13 cellular contexts compared by ENCODE assay signal in the genomic region with DNA sequence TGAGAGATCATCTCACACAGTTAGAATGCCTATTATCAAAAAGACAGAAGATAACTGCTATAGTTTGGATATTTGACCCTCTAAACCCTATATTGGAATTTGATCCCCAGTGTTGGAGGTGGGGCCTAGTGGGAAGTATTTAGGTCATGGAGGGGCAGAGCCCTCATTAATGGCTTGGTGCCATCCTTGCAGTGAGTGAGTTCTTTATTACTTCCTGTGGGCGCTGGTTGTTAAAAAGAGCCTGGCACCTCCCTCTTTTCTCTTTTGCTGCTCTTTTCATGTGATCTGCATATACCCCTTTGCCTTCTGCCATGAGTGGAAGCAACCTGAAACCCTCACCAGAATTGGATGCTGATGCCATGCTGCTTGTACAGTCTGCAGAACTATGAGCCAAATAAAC.
"Had no signal": no experiment of that assay in that cellular context is flagged by ENCODE, and none has a peak within 500 bp of the region (broad histone marks: within the 10 kb centered on the region; RNA-seq: fewer than 3 reads in every experiment).

No MANE protein-coding gene starts in this region.

- H3K9me3 ChIP-seq: ascending aorta, breast epithelium, gastroesophageal sphincter, heart right ventricle, sigmoid colon had no signal

- H3K79me2 ChIP-seq: parathyroid adenoma had no signal

- H3K9ac ChIP-seq: parathyroid adenoma had no signal

- DNase-seq: activated naive CD4-positive, alpha-beta T cell treated with anti-CD3 and anti-CD28 coated beads for 36 hours; activated naive CD8-positive, alpha-beta T cell treated with anti-CD3 and anti-CD28 coated beads, Interleukin-2, amount 50 U/mL, for 24 hours; endodermal cell; heart right ventricle; midbrain; sigmoid colon; stimulated activated CD4-positive, alpha-beta T cell treated with anti-CD3 and anti-CD28 coated beads, Interleukin-2, amount 100 ng/mL, for 24 hours had no signal

- H3K36me3 ChIP-seq: breast epithelium had no signal

- H3K27me3 ChIP-seq: ascending aorta, breast epithelium, gastroesophageal sphincter, heart right ventricle, sigmoid colon had no signal

- H2AFZ ChIP-seq: parathyroid adenoma had no signal

- H3K4me1 ChIP-seq: ascending aorta, breast epithelium, gastroesophageal sphincter, heart right ventricle, parathyroid adenoma, sigmoid colon had no signal

- H3K4me3 Mint-ChIP-seq: activated naive CD4-positive, alpha-beta T cell treated with anti-CD3 and anti-CD28 coated beads for 36 hours; activated naive CD8-positive, alpha-beta T cell treated with anti-CD3 and anti-CD28 coated beads, Interleukin-2, amount 50 U/mL, for 24 hours; activated T-helper 17 cell treated with anti-CD3 and anti-CD28 coated beads, Interleukin-2, amount 50 U/mL, for 72 hours; endodermal cell had no signal

- ATAC-seq: activated CD4-positive, CD25-positive, alpha-beta regulatory T cell treated with anti-CD3 and anti-CD28 coated beads, Interleukin-2, amount 50 U/mL, for 24 hours; activated naive CD8-positive, alpha-beta T cell treated with anti-CD3 and anti-CD28 coated beads, Interleukin-2, amount 50 U/mL, for 24 hours; activated T-helper 17 cell treated with anti-CD3 and anti-CD28 coated beads, Interleukin-2, amount 50 U/mL, for 72 hours; gastroesophageal sphincter; heart right ventricle had no signal

- H3K27ac ChIP-seq: ascending aorta, breast epithelium, gastroesophageal sphincter, heart right ventricle, parathyroid adenoma, sigmoid colon had no signal

- H3K27me3 Mint-ChIP-seq: activated naive CD8-positive, alpha-beta T cell treated with anti-CD3 and anti-CD28 coated beads, Interleukin-2, amount 50 U/mL, for 24 hours; activated T-helper 17 cell treated with anti-CD3 and anti-CD28 coated beads, Interleukin-2, amount 50 U/mL, for 72 hours had no signal

- H3K9me3 Mint-ChIP-seq: activated naive CD4-positive, alpha-beta T cell treated with anti-CD3 and anti-CD28 coated beads for 36 hours; activated naive CD8-positive, alpha-beta T cell treated with anti-CD3 and anti-CD28 coated beads, Interleukin-2, amount 50 U/mL, for 24 hours; activated T-helper 17 cell treated with anti-CD3 and anti-CD28 coated beads, Interleukin-2, amount 50 U/mL, for 72 hours; endodermal cell had no signal

- H3K27ac Mint-ChIP-seq: activated naive CD4-positive, alpha-beta T cell treated with anti-CD3 and anti-CD28 coated beads for 36 hours; activated naive CD8-positive, alpha-beta T cell treated with anti-CD3 and anti-CD28 coated beads, Interleukin-2, amount 50 U/mL, for 24 hours; activated T-helper 17 cell treated with anti-CD3 and anti-CD28 coated beads, Interleukin-2, amount 50 U/mL, for 72 hours; endodermal cell had no signal

- H3K4me1 Mint-ChIP-seq: activated naive CD8-positive, alpha-beta T cell treated with anti-CD3 and anti-CD28 coated beads, Interleukin-2, amount 50 U/mL, for 24 hours; endodermal cell had no signal

- H3K4me3 ChIP-seq: ascending aorta, breast epithelium, gastroesophageal sphincter, heart right ventricle, sigmoid colon had no signal
